ENCODE assay signal across 25 cellular contexts in the genomic region with DNA sequence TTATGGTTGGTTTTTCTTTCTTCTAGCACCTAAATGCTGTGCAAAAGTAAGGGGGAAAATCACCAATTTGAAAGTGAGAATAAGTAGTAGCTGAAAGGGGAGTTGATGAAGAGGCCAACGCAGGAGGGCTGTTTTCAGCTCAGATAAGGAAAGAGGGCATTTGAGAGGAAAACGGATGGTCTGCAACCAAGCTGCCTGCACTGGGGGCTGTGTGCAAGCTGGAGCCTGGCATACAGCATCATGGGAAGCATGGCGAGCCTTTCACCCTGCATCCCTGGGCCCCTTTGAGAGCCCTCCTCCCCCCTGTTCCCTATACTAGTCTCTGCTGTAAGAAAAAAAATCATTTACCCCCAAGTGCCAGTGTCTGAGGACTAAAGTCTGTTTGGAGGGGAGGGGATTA.
"Had no signal": no experiment of that assay in that cellular context is flagged by ENCODE, and none has a peak within 500 bp of the region (broad histone marks: within the 10 kb centered on the region; RNA-seq: fewer than 3 reads in every experiment).

No MANE protein-coding gene starts in this region.

- ATAC-seq: K562 had no signal

- DNase-seq: Kasumi-1, MM.1S, NCI-H1092 treated with DMSO at 0.1 percent for 48 hours, NCI-H1436, NCI-H187, NCI-H2029, NCI-H2081 treated with DMSO at 0.1 percent for 48 hours, NCI-H2171 treated with DMSO at 0.1 percent for 48 hours, NCI-H226, NCI-H446, NCI-H510A, NCI-H524 treated with DMSO at 0.1 percent for 48 hours, NCI-H69, NCI-H774, Right ventricle myocardium superior, RPMI8226, SIG-M5 had no signal

- H3K9me3 Mint-ChIP-seq: IgD-negative memory B cell had no signal

- H3K4me2 ChIP-seq: KMS-11 had no signal

- H3K9me3 ChIP-seq: SJSA1 had no signal

- H3K27ac Mint-ChIP-seq: IgD-negative memory B cell had no signal

- H3K27me3 ChIP-seq: SJSA1 had no signal

- FAIRE-seq: HTR-8/SVneo, K562, RCC 7860 had no signal

- H3K27me3 Mint-ChIP-seq: IgD-negative memory B cell had no signal

- H3K27ac ChIP-seq: HL-60, KMS-11, SJSA1, SK-N-MC had no signal

- H3K4me1 ChIP-seq: SJSA1 had no signal

- H3K4me3 ChIP-seq: K562, SJSA1, SK-N-MC had no signal

- H3K36me3 Mint-ChIP-seq: IgD-negative memory B cell had no signal

- H3K36me3 ChIP-seq: SJSA1 had no signal

- H3K4me3 Mint-ChIP-seq: IgD-negative memory B cell had no signal

- H3K9ac ChIP-seq: KMS-11 had no signal
